ENCODE assay signal across 12 cellular contexts in the genomic region with DNA sequence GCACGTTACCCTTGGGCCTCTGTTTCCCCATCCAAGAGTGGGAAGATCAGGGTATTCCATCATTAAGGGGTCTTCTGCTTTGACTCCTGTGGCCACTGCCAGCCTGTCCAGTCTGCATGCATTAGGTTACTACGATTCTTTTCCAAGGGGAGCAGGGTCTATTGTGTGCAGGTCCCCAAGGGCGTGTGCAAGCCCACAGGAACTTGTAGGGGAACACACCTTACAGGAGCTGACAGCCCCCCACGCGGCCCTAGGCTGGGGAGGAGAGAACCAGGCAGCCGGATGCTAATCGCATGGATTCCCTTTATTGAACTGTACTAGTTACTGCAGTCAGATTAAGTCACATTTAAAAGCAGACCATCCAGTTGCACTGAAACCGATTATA.
A peak's percentile ranks its signal among the peaks of the same experiment; 100 is the strongest.
DNase-seq lines count a peak whose midpoint lies in the region; ATAC-seq and TF ChIP-seq lines count a peak whose summit lies in the region.
"Had no signal": no experiment of that assay in that cellular context is flagged by ENCODE, and none has a peak within 500 bp of the region (broad histone marks: within the 10 kb centered on the region; RNA-seq: fewer than 3 reads in every experiment).

No MANE protein-coding gene starts in this region.

- H2BK12ac ChIP-seq in neuronal stem cell (ENCODE audit: low read length): no peak overlapping the region

- no peaks in the 10 kb centered on the region for H3K79me1 ChIP-seq in neuronal stem cell (ENCODE audit: low read depth, low read length)

- H4K8ac ChIP-seq in neuronal stem cell (ENCODE audit: low read depth, low read length): no peak overlapping the region

- peaks cover 3% of the 10 kb centered on the region for H3K9me3 Mint-ChIP-seq in chondrocyte (ENCODE audit: low read depth)

- H2BK5ac ChIP-seq in neuronal stem cell (ENCODE audit: low read length): no peak overlapping the region

- H3K27ac ChIP-seq in neuronal stem cell (replicated peaks; ENCODE audit: low read length) (no peak overlapping the region), upper lobe of right lung (no peak overlapping the region), Karpas-422 (ENCODE audit: low read length) (no peak overlapping the region)
- H3K27ac ChIP-seq: BLaER1 treated with 17β-estradiol and CSF1 and Interleukin-3, amounts not matched to agents 10 nM and 100 nM had no signal

- TF ChIP-seq CTCF in chondrocyte (IDR thresholded peaks at IDR 0.05): no peak
- no peak for TF ChIP-seq CTCF in upper lobe of right lung (IDR thresholded peaks at IDR 0.05)

- no CpG with 5 or more reads among the region's 8 CpGs for WGBS in neuronal stem cell (ENCODE audit: extremely low coverage in 2 of 2, insufficient read length in 2 of 2, insufficient replicate concordance in 1 of 2), 2 donors

- H3K36me3 Mint-ChIP-seq in chondrocyte (ENCODE audit: low read depth): no peaks in the 10 kb centered on the region
- H3K36me3 Mint-ChIP-seq: CD4-positive, CD25-positive, alpha-beta regulatory T cell had no signal

- H3K27me3 Mint-ChIP-seq in chondrocyte (ENCODE audit: low read depth): peaks cover 4% of the 10 kb centered on the region

- H3K4me1 Mint-ChIP-seq in chondrocyte (ENCODE audit: low read depth): peaks cover 7% of the 10 kb centered on the region

- no peak overlapping the region for H4K91ac ChIP-seq in neuronal stem cell (ENCODE audit: low read depth, low read length, poor library complexity)

- H2AFZ ChIP-seq in neuronal stem cell (ENCODE audit: low read length) (no peak overlapping the region), Karpas-422 (ENCODE audit: low read length) (no peak overlapping the region)

- DNase-seq in activated CD4-positive, CD25-positive, alpha-beta regulatory T cell treated with anti-CD3 and anti-CD28 coated beads, Interleukin-2, amount 50 U/mL, for 72 hours: peak; percentile 23
- DNase-seq in chondrocyte (ENCODE audit: low spot score) (peak; percentile 43), neuronal stem cell (ENCODE audit: low spot score) (no peak), upper lobe of right lung (peak; percentile 22), DMS 273 treated with DMSO at 0.1 percent for 48 hours (lab: John Stamatoyannopoulos, UW) (no peak), Karpas-422 (no peak)
- DNase-seq: 8988T; CD4-positive, CD25-positive, alpha-beta regulatory T cell had no signal

- H3K36me3 ChIP-seq in neuronal stem cell (replicated peaks in 1 of 2; ENCODE audit: control insufficient read depth in 2 of 2, insufficient read depth in 2 of 2, low read length in 2 of 2) (peaks cover 3 to 42% of the 10 kb centered on the region in 2 donors), upper lobe of right lung (no peaks in the 10 kb centered on the region), Karpas-422 (ENCODE audit: insufficient read depth, low read length) (no peaks in the 10 kb centered on the region)
- H3K36me3 ChIP-seq: HAP-1 had no signal

- no peak overlapping the region for H3K14ac ChIP-seq in neuronal stem cell (ENCODE audit: low read length)

- H3K4ac ChIP-seq in neuronal stem cell (ENCODE audit: low read length): no peak overlapping the region

- H4K20me1 ChIP-seq in Karpas-422 (ENCODE audit: insufficient read depth, low read depth, low read length): no peaks in the 10 kb centered on the region; the same call in 1 of the 2 replicates
- H4K20me1 ChIP-seq: BLaER1 treated with 17β-estradiol and CSF1 and Interleukin-3, amounts not matched to agents 10 nM and 100 nM had no signal

- peaks cover 0 to 4% of the 10 kb centered on the region in 2 donors for H3K9me3 ChIP-seq in neuronal stem cell (replicated peaks in 1 of 2; ENCODE audit: control insufficient read depth in 2 of 2, insufficient read depth in 1 of 2, low read depth in 1 of 2, low read length in 2 of 2)
- H3K9me3 ChIP-seq in upper lobe of right lung: no peaks in the 10 kb centered on the region
- H3K9me3 ChIP-seq in Karpas-422 (ENCODE audit: low read length): no peaks in the 10 kb centered on the region
- H3K9me3 ChIP-seq: BLaER1 treated with 17β-estradiol and CSF1 and Interleukin-3, amounts not matched to agents 10 nM and 100 nM; HAP-1 had no signal

- intact Hi-C loops in upper lobe of right lung (cut with DNase I): no loop called here

- H3K23ac ChIP-seq in neuronal stem cell (ENCODE audit: low read depth, low read length, poor library complexity): no peak overlapping the region

- H2BK15ac ChIP-seq in neuronal stem cell (ENCODE audit: low read length): no peak overlapping the region

- H3K27me3 ChIP-seq in neuronal stem cell (ENCODE audit: control insufficient read depth in 3 of 3, insufficient read depth in 3 of 3, low read depth in 1 of 3, low read length in 3 of 3) (no peaks in the 10 kb centered on the region), upper lobe of right lung (no peaks in the 10 kb centered on the region), Karpas-422 (ENCODE audit: low read length) (no peaks in the 10 kb centered on the region)
- H3K27me3 ChIP-seq: BLaER1 treated with 17β-estradiol and CSF1 and Interleukin-3, amounts not matched to agents 10 nM and 100 nM had no signal

- no peaks in the 10 kb centered on the region for H3K79me2 ChIP-seq in Karpas-422 (ENCODE audit: low read length)

- H3K18ac ChIP-seq in neuronal stem cell (ENCODE audit: low read length): no peak overlapping the region

- H3K9me2 ChIP-seq in Karpas-422 (replicated peaks; ENCODE audit: insufficient read depth, low read length): no peaks in the 10 kb centered on the region

- ATAC-seq in activated CD4-positive, CD25-positive, alpha-beta regulatory T cell treated with anti-CD3 and anti-CD28 coated beads, Interleukin-2, amount 50 U/mL, for 24 hours: no peak
- no peak for ATAC-seq in upper lobe of right lung
- ATAC-seq: HepG2 had no signal

- H3K4me2 ChIP-seq in neuronal stem cell (ENCODE audit: insufficient read depth, low read length, poor library complexity, severe bottlenecking): no peak overlapping the region
- no peak overlapping the region for H3K4me2 ChIP-seq in Karpas-422 (ENCODE audit: low read depth, low read length, poor library complexity, severe bottlenecking)
- H3K4me2 ChIP-seq: BLaER1 treated with 17β-estradiol and CSF1 and Interleukin-3, amounts not matched to agents 10 nM and 100 nM had no signal

- H3K4me3 ChIP-seq in neuronal stem cell (ENCODE audit: low read length in 2 of 2): no peak overlapping the region
- no peak overlapping the region for H3K4me3 ChIP-seq in upper lobe of right lung
- no peak overlapping the region for H3K4me3 ChIP-seq in Karpas-422 (ENCODE audit: low read length)
- H3K4me3 ChIP-seq: BLaER1 treated with 17β-estradiol and CSF1 and Interleukin-3, amounts not matched to agents 10 nM and 100 nM; HAP-1 had no signal

- peaks cover 0 to 10% of the 10 kb centered on the region in 2 donors for H3K4me1 ChIP-seq in neuronal stem cell (ENCODE audit: control insufficient read depth in 2 of 2, insufficient read depth in 1 of 2, low read depth in 1 of 2, low read length in 2 of 2)
- H3K4me1 ChIP-seq in upper lobe of right lung: peaks cover 8% of the 10 kb centered on the region
- H3K4me1 ChIP-seq in Karpas-422 (ENCODE audit: low read length): peaks cover 12% of the 10 kb centered on the region
- H3K4me1 ChIP-seq: HAP-1 had no signal

- H3K9ac ChIP-seq in neuronal stem cell (ENCODE audit: low read depth, low read length, poor library complexity): peak overlapping the region; percentile 82
- H3K9ac ChIP-seq in Karpas-422 (ENCODE audit: low read length): no peak overlapping the region
- H3K9ac ChIP-seq: BLaER1 treated with 17β-estradiol and CSF1 and Interleukin-3, amounts not matched to agents 10 nM and 100 nM had no signal

- H3K4me3 Mint-ChIP-seq in chondrocyte (ENCODE audit: unreplicated experiment): no peak overlapping the region
- H3K4me3 Mint-ChIP-seq: CD4-positive, CD25-positive, alpha-beta regulatory T cell had no signal

- no peak overlapping the region for H2BK120ac ChIP-seq in neuronal stem cell (ENCODE audit: low read depth, low read length)

- no peak overlapping the region for H2AK5ac ChIP-seq in neuronal stem cell (ENCODE audit: low read depth, low read length)

- H3K27ac Mint-ChIP-seq in chondrocyte (ENCODE audit: unreplicated experiment): no peak overlapping the region
- H3K27ac Mint-ChIP-seq: CD4-positive, CD25-positive, alpha-beta regulatory T cell had no signal

Comparison
In these comparisons a context has a peak if more than half of its experiments do, and no peak if none do; other contexts are left out.
1. DNase-seq: peak in activated CD4-positive, CD25-positive, alpha-beta regulatory T cell treated with anti-CD3 and anti-CD28 coated beads, Interleukin-2, amount 50 U/mL, for 72 hours (single experiment), chondrocyte (single experiment) and upper lobe of right lung (single experiment); none in neuronal stem cell (single experiment), DMS 273 treated with DMSO at 0.1 percent for 48 hours (single experiment) and Karpas-422 (single experiment).